ENCODE assay signal across 23 cellular contexts in genomic region chr2:104897515-104898184, GRCh38. TPM values are rescaled to one million over a fixed set of nuclear protein-coding genes. Genes with fewer than 3 reads are reported as not detected.
DNase-seq lines count a peak whose midpoint lies in the region; ATAC-seq and TF ChIP-seq lines count a peak whose summit lies in the region.
"Had no signal": no experiment of that assay in that cellular context is flagged by ENCODE, and none has a peak within 500 bp of the region (broad histone marks: within the 10 kb centered on the region; RNA-seq: fewer than 3 reads in every experiment).

No MANE protein-coding gene starts in this region.

- peak; percentile 84 for ATAC-seq in gastroesophageal sphincter
- ATAC-seq: CD8-positive, alpha-beta T cell had no signal

- no peak overlapping the region for H3K9ac ChIP-seq in mesendoderm (ENCODE audit: low read length)

- H3K27me3 ChIP-seq in ACC112 (ENCODE audit: insufficient read depth, low read length), result no peaks in the 10 kb centered on the region
- H3K27me3 ChIP-seq in gastroesophageal sphincter, result peaks cover 49% of the 10 kb centered on the region
- H3K27me3 ChIP-seq in mesendoderm (ENCODE audit: insufficient read depth, low read length, poor library complexity), result no peaks in the 10 kb centered on the region
- H3K27me3 ChIP-seq: tibial nerve had no signal

- H2BK15ac ChIP-seq in mesendoderm (replicated peaks; ENCODE audit: low read depth), result no peak overlapping the region

- no peak overlapping the region for H3K4me2 ChIP-seq in mesendoderm (ENCODE audit: low read length)
- H3K4me2 ChIP-seq: hepatocyte had no signal

- TF ChIP-seq EP300 in gastroesophageal sphincter (IDR thresholded peaks at IDR 0.05), result no peak

- H4K5ac ChIP-seq in mesendoderm (ENCODE audit: low read length), result no peak overlapping the region

- no peaks in the 10 kb centered on the region for H3K79me1 ChIP-seq in mesendoderm (ENCODE audit: low read length)

- DNase-seq in HT1080 (ENCODE audit: low read depth) (peak; percentile 63), astrocyte of the hippocampus (ENCODE audit: low read depth, low spot score) (peak; percentile 66), NCI-H1105 treated with DMSO at 0.1 percent for 48 hours (lab: John Stamatoyannopoulos, UW) (no peak), nucleus accumbens (lab: John Stamatoyannopoulos, UW) (no peak), mesendoderm (no peak)
- DNase-seq in effector CD8-positive, alpha-beta T cell (lab: John Stamatoyannopoulos, UW), result no peak
- DNase-seq: activated CD4-positive, alpha-beta T cell treated with anti-CD3 and anti-CD28 coated beads for 4 hours; activated gamma-delta T cell; CD8-positive, alpha-beta T cell; erythroblast; HCEC 1CT; kidney glomerular epithelial cell; MM.1S; NCI-H187 treated with DMSO at 0.1 percent for 48 hours; stimulated activated naive CD4-positive, alpha-beta T cell had no signal

- no peak overlapping the region for H3K18ac ChIP-seq in mesendoderm (ENCODE audit: low read length)

- no peak overlapping the region for H2BK5ac ChIP-seq in mesendoderm (ENCODE audit: low read length)

- H4K8ac ChIP-seq in mesendoderm (ENCODE audit: low read depth, low read length), result no peak overlapping the region

- WGBS in gastroesophageal sphincter (ENCODE audit: low coverage in 1 of 2), 2 donors, result 48% methylated on average over 8 of the region's 8 CpGs; no CpG with 5 or more reads in 1 of the 2 donors
- no CpG with 5 or more reads among the region's 8 CpGs for WGBS in mesendoderm (ENCODE audit: extremely low coverage, insufficient coverage, low lambda C conversion rate)

- H3K27ac ChIP-seq in ACC112 (ENCODE audit: low read depth, low read length) (peak overlapping the region; percentile 96), gastroesophageal sphincter (no peak overlapping the region), mesendoderm (ENCODE audit: low read depth, low read length) (no peak overlapping the region)
- H3K27ac ChIP-seq: hepatocyte, SK-N-MC, tibial nerve had no signal

- no peak overlapping the region for H2AK5ac ChIP-seq in mesendoderm (ENCODE audit: low read length)

- H3K56ac ChIP-seq in mesendoderm (ENCODE audit: low read length), result no peak overlapping the region

- H3K4me1 ChIP-seq in ACC112 (ENCODE audit: control insufficient read depth, insufficient read depth, low read length, unreplicated experiment), result peaks cover 42% of the 10 kb centered on the region
- H3K4me1 ChIP-seq in gastroesophageal sphincter, result no peaks in the 10 kb centered on the region
- no peaks in the 10 kb centered on the region for H3K4me1 ChIP-seq in mesendoderm (ENCODE audit: control insufficient read depth, low read depth, low read length)
- H3K4me1 ChIP-seq: tibial nerve had no signal

- peaks cover 0 to 4% (median 0%) of the 10 kb centered on the region in 3 donors for H3K9me3 ChIP-seq in gastroesophageal sphincter
- H3K9me3 ChIP-seq: tibial nerve had no signal

- no peak overlapping the region for H3K23ac ChIP-seq in mesendoderm (ENCODE audit: low read length)

- H2AFZ ChIP-seq in ACC112 (ENCODE audit: low read length, unreplicated experiment), result no peak overlapping the region
- H2AFZ ChIP-seq: hepatocyte had no signal

- no peak overlapping the region for H3K4ac ChIP-seq in mesendoderm (ENCODE audit: low read depth, low read length)

- no peak for TF ChIP-seq CTCF in gastroesophageal sphincter (IDR thresholded peaks at IDR 0.05)

- H3K36me3 ChIP-seq in ACC112 (ENCODE audit: insufficient read depth, low read length), result 0 out of 2 replicates have a peak, but pooled peaks cover 5% of the 10 kb centered on the region
- H3K36me3 ChIP-seq in gastroesophageal sphincter, result no peaks in the 10 kb centered on the region
- no peaks in the 10 kb centered on the region for H3K36me3 ChIP-seq in mesendoderm (ENCODE audit: control insufficient read depth, insufficient read depth, low read length)
- H3K36me3 ChIP-seq: tibial nerve had no signal

- no peak overlapping the region for H2BK120ac ChIP-seq in mesendoderm (ENCODE audit: low read depth, low read length)

- no peak for TF ChIP-seq POLR2A in gastroesophageal sphincter (IDR thresholded peaks at IDR 0.05)

- H3K79me2 ChIP-seq in ACC112 (ENCODE audit: control insufficient read depth, insufficient read depth, low read length, unreplicated experiment), result no peaks in the 10 kb centered on the region
- no peaks in the 10 kb centered on the region for H3K79me2 ChIP-seq in mesendoderm (ENCODE audit: control insufficient read depth, insufficient read depth, low read length)
- H3K79me2 ChIP-seq: hepatocyte had no signal

- peak overlapping the region; percentile 62 for H3K4me3 ChIP-seq in ACC112 (ENCODE audit: low read depth, low read length)
- no peak overlapping the region for H3K4me3 ChIP-seq in gastroesophageal sphincter
- H3K4me3 ChIP-seq in mesendoderm (ENCODE audit: low read length), result no peak overlapping the region
- H3K4me3 ChIP-seq: hepatocyte, SK-N-MC, tibial nerve had no signal

RNA-seq across cellular contexts. Expression of gene POU3F3, which starts 43.7 kb away (rescaled TPM):
- total RNA-seq in HT1080 (2014; rRNA removed; shearing (Covaris generic)), result not detected in 2 replicates
- polyA plus RNA-seq in HT1080 (2015; cell fraction: cytosol; rRNA removed), result 0.03 TPM in 1 of 2 replicates, not detected in the other
- 0.23 TPM in 1 of 2 replicates, not detected in the other for polyA plus RNA-seq in HT1080 (2015; cell fraction: nucleus; rRNA removed)
- total RNA-seq in gastroesophageal sphincter, result 10 to 100 TPM in 2 of 4 donors, under 1 TPM in 1, not detected in 1; 0.20 to 25.6 (median 13.5) TPM
- polyA plus RNA-seq in mesendoderm (2013, experiment 1 of 2), result 0.06 TPM
- 0.06 TPM for polyA plus RNA-seq in mesendoderm (2013, experiment 2 of 2)
- total RNA-seq: A673; CD8-positive, alpha-beta T cell; hepatocyte; HT-29; NCI-H460; tibial nerve had no signal
- polyA plus RNA-seq: hepatocyte had no signal

Comparison
In these comparisons a context has a peak if more than half of its experiments do, and no peak if none do; other contexts are left out.
1. DNase-seq: peak in HT1080 (single experiment) and astrocyte of the hippocampus (single experiment); none in NCI-H1105 treated with DMSO at 0.1 percent for 48 hours (single experiment), effector CD8-positive, alpha-beta T cell (single experiment), nucleus accumbens (0 of 56) and mesendoderm (single experiment).